24 cellular contexts compared by ENCODE assay signal in genomic region chr3:94500146-94500545, GRCh38.
"Had no signal": no experiment of that assay in that cellular context is flagged by ENCODE, and none has a peak within 500 bp of the region (broad histone marks: within the 10 kb centered on the region; RNA-seq: fewer than 3 reads in every experiment).

No MANE protein-coding gene starts in this region.

- H3K9ac ChIP-seq: neural progenitor cell, parathyroid adenoma had no signal

- DNase-seq: naive thymus-derived CD4-positive, alpha-beta T cell; natural killer cell; occipital lobe; ovary; posterior cingulate gyrus; psoas muscle; right cardiac atrium; right lobe of liver; sigmoid colon; small intestine; stimulated activated CD4-positive, alpha-beta T cell treated with anti-CD3 and anti-CD28 coated beads, Interleukin-15, amount 100 ng/mL, for 24 hours; stimulated activated CD4-positive, alpha-beta T cell treated with anti-CD3 and anti-CD28 coated beads, Interleukin-2, amount 100 ng/mL, for 24 hours; stimulated activated CD4-positive, alpha-beta T cell treated with anti-CD3 and anti-CD28 coated beads, Interleukin-2, amount 100 ng/mL, for 48 hours; stimulated activated CD4-positive, alpha-beta T cell treated with anti-CD3 and anti-CD28 coated beads, Interleukin-4, amount 100 ng/mL, for 24 hours; stimulated activated naive B cell treated with anti-CD40 and anti-IgM and Interleukin-4, amounts not matched to agents 10 μg/mL and 1 μg/mL and 100 μg/mL, for 72 hours; stimulated activated naive CD4-positive, alpha-beta T cell treated with Interleukin-2 at 50 U/mL for 16 hours; stomach; tibial artery; transverse colon; upper lobe of right lung had no signal

- H2AFZ ChIP-seq: neural progenitor cell, parathyroid adenoma had no signal

- H3K27ac ChIP-seq: neural progenitor cell, ovary, parathyroid adenoma, psoas muscle, right lobe of liver, sigmoid colon, stomach, tibial artery, transverse colon, upper lobe of right lung, vagina had no signal

- H3K79me2 ChIP-seq: parathyroid adenoma had no signal

- H3K36me3 ChIP-seq: neural progenitor cell, ovary, right lobe of liver, sigmoid colon, stomach, tibial artery, transverse colon, upper lobe of right lung, vagina had no signal

- H3K4me1 ChIP-seq: neural progenitor cell, parathyroid adenoma, psoas muscle, right lobe of liver, sigmoid colon, stomach, tibial artery, transverse colon, upper lobe of right lung, vagina had no signal

- ATAC-seq: naive thymus-derived CD4-positive, alpha-beta T cell; natural killer cell; psoas muscle; right cardiac atrium; right lobe of liver; stimulated activated effector memory CD8-positive, alpha-beta T cell treated with anti-CD3 and anti-CD28 coated beads, Interleukin-12 subunit alpha, Interleukin-12 subunit beta, amount 100 ng/mL, for 72 hours; stimulated activated naive B cell treated with anti-CD40 and anti-IgM and Interleukin-4, amounts not matched to agents 10 μg/mL and 1 μg/mL and 100 μg/mL, for 72 hours; upper lobe of right lung had no signal

- H3K27me3 ChIP-seq: neural progenitor cell, ovary, right lobe of liver, sigmoid colon, stomach, tibial artery, transverse colon, upper lobe of right lung, vagina had no signal

- H3K9me3 ChIP-seq: ovary, psoas muscle, right lobe of liver, transverse colon, upper lobe of right lung, vagina had no signal

- H3K4me2 ChIP-seq: neural progenitor cell had no signal

- H3K4me3 ChIP-seq: neural progenitor cell, ovary, psoas muscle, right lobe of liver, sigmoid colon, stomach, tibial artery, transverse colon, upper lobe of right lung, vagina had no signal
